Comparison of ENCODE assay signal across 26 cellular contexts in the genomic region with DNA sequence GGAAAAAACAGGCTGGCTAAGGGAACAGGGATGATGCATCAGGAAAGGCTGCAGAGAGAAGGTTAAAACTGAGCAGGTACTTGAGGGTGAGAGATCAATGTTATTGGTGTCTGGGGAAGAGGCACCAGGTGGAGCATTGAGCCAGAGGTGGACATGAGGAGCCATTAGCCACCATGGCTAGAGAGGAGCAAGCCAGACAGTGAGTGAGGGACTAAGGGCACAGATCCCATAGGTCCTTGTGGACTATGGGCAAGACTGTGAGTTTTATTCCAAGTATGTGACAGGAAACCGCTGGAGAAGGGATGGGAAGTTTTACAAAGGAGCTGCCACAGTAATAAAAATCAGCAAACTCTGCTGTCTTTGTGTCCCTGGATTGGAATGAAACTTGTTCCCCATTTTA.
DNase-seq lines count a peak whose midpoint lies in the region; ATAC-seq and TF ChIP-seq lines count a peak whose summit lies in the region.
"Had no signal": no experiment of that assay in that cellular context is flagged by ENCODE, and none has a peak within 500 bp of the region (broad histone marks: within the 10 kb centered on the region; RNA-seq: fewer than 3 reads in every experiment).

No MANE protein-coding gene starts in this region.

- no peaks in the 10 kb centered on the region for H3K9me3 Mint-ChIP-seq in neural crest cell
- H3K9me3 Mint-ChIP-seq in activated CD4-positive, alpha-beta memory T cell treated with anti-CD3 and anti-CD28 coated beads for 36 hours = no peaks in the 10 kb centered on the region
- H3K9me3 Mint-ChIP-seq in activated T-helper 1 cell treated with anti-CD3 and anti-CD28 coated beads, Interleukin-12 subunit alpha, Interleukin-12 subunit beta, Interleukin-2, Interleukin-4 antibody, amounts not matched to agents 30 ng/mL and 10 ng/mL and 1 ng/mL, durations not matched to agents 14 hours and 24 hours and 36 hours = no peaks in the 10 kb centered on the region
- H3K9me3 Mint-ChIP-seq: T-helper 1 cell treated with Interleukin-12 subunit alpha and Interleukin-12 subunit beta and Interleukin-4 antibody, amounts not matched to agents 30 μg/mL and 1 μg/mL, for 36 hours had no signal

- H3K27me3 Mint-ChIP-seq in neural crest cell (ENCODE audit: low read depth) = no peaks in the 10 kb centered on the region
- H3K27me3 Mint-ChIP-seq in activated CD4-positive, alpha-beta memory T cell treated with anti-CD3 and anti-CD28 coated beads for 36 hours = peaks cover 18% of the 10 kb centered on the region
- H3K27me3 Mint-ChIP-seq in activated T-helper 1 cell treated with anti-CD3 and anti-CD28 coated beads, Interleukin-12 subunit alpha, Interleukin-12 subunit beta, Interleukin-2, Interleukin-4 antibody, amounts not matched to agents 30 ng/mL and 10 ng/mL and 1 ng/mL, durations not matched to agents 14 hours and 24 hours and 36 hours (ENCODE audit: insufficient read depth) = no peaks in the 10 kb centered on the region

- TF ChIP-seq CTCF in epithelial cell of proximal tubule (conservative IDR thresholded peaks at IDR 0.05; ENCODE audit: low read depth, low read length) (peak; percentile 21), neural crest cell (conservative IDR thresholded peaks at IDR 0.05) (no peak)

- no peak for ATAC-seq in HG03095 (IDR thresholded peaks at IDR 0.05; ENCODE audit: unreplicated experiment)

- peak; percentile 64 for DNase-seq in EH (ENCODE audit: low read depth)
- no peak for DNase-seq in epithelial cell of proximal tubule (ENCODE audit: low read depth)
- DNase-seq in neural crest cell (ENCODE audit: low read depth, low spot score) = no peak
- DNase-seq in activated CD4-positive, alpha-beta memory T cell treated with anti-CD3 and anti-CD28 coated beads for 36 hours = no peak
- no peak for DNase-seq in activated T-helper 1 cell treated with anti-CD3 and anti-CD28 coated beads, Interleukin-12 subunit alpha, Interleukin-12 subunit beta, Interleukin-2, Interleukin-4 antibody, amounts not matched to agents 30 ng/mL and 10 ng/mL and 1 ng/mL, durations not matched to agents 14 hours and 24 hours and 36 hours (ENCODE audit: low spot score)
- DNase-seq in NCI-H2107 treated with DMSO at 0.1 percent for 48 hours (lab: John Stamatoyannopoulos, UW; ENCODE audit: unreplicated experiment) = no peak
- DNase-seq: activated CD8-positive, alpha-beta memory T cell treated with anti-CD3 and anti-CD28 coated beads for 24 hours; activated naive CD4-positive, alpha-beta T cell treated with Interleukin-2 at 50 U/mL for 16 hours; activated T-cell treated with anti-CD3 and anti-CD28 coated beads, Interleukin-2, amount 50 U/mL, for 1 hour; COR-L47; HCEC 1CT; kidney; mammary epithelial cell; NCI-H1092 treated with DMSO at 0.1 percent for 48 hours; NCI-H2029 treated with DMSO at 0.1 percent for 48 hours; NCI-H446 treated with DMSO at 0.1 percent for 48 hours; ovary; stimulated activated naive CD4-positive, alpha-beta T cell treated with Interleukin-2 at 50 U/mL for 16 hours; testis had no signal

- TF ChIP-seq EP300 in Ishikawa (IDR thresholded peaks at IDR 0.05; ENCODE audit: borderline replicate concordance) = no peak

- peak overlapping the region; percentile 15 for H3K27ac Mint-ChIP-seq in neural crest cell (ENCODE audit: unreplicated experiment)
- H3K27ac Mint-ChIP-seq in activated CD4-positive, alpha-beta memory T cell treated with anti-CD3 and anti-CD28 coated beads for 36 hours = no peak overlapping the region
- H3K27ac Mint-ChIP-seq in activated T-helper 1 cell treated with anti-CD3 and anti-CD28 coated beads, Interleukin-12 subunit alpha, Interleukin-12 subunit beta, Interleukin-2, Interleukin-4 antibody, amounts not matched to agents 30 ng/mL and 10 ng/mL and 1 ng/mL, durations not matched to agents 14 hours and 24 hours and 36 hours = no peak overlapping the region
- H3K27ac Mint-ChIP-seq: T-helper 1 cell treated with Interleukin-12 subunit alpha and Interleukin-12 subunit beta and Interleukin-4 antibody, amounts not matched to agents 30 μg/mL and 1 μg/mL, for 36 hours had no signal

- intact Hi-C loops in activated CD4-positive, alpha-beta memory T cell treated with anti-CD3 and anti-CD28 coated beads for 36 hours (cut with micrococcal nuclease) = no loop called here
- intact Hi-C loops in activated T-helper 1 cell treated with anti-CD3 and anti-CD28 coated beads, Interleukin-12 subunit alpha, Interleukin-12 subunit beta, Interleukin-2, Interleukin-4 antibody, amounts not matched to agents 30 ng/mL and 10 ng/mL and 1 ng/mL, durations not matched to agents 14 hours and 24 hours and 36 hours (cut with micrococcal nuclease) = no loop called here

- H3K4me1 Mint-ChIP-seq in neural crest cell = peaks cover 4% of the 10 kb centered on the region
- H3K4me1 Mint-ChIP-seq in activated CD4-positive, alpha-beta memory T cell treated with anti-CD3 and anti-CD28 coated beads for 36 hours (ENCODE audit: low read depth) = no peaks in the 10 kb centered on the region
- H3K4me1 Mint-ChIP-seq in activated T-helper 1 cell treated with anti-CD3 and anti-CD28 coated beads, Interleukin-12 subunit alpha, Interleukin-12 subunit beta, Interleukin-2, Interleukin-4 antibody, amounts not matched to agents 30 ng/mL and 10 ng/mL and 1 ng/mL, durations not matched to agents 14 hours and 24 hours and 36 hours (ENCODE audit: low read depth) = no peaks in the 10 kb centered on the region

- CTCF ChIA-PET in activated CD4-positive, alpha-beta memory T cell treated with anti-CD3 and anti-CD28 coated beads for 36 hours (lab: Charles Lee) = no interaction called here

- TF ChIP-seq RAD21 in Ishikawa (IDR thresholded peaks at IDR 0.05; ENCODE audit: low read depth) = 0 out of 2 replicates have a peak, but pooled peaks have one; percentile 9

- no peak overlapping the region for H3K4me3 Mint-ChIP-seq in neural crest cell
- no peak overlapping the region for H3K4me3 Mint-ChIP-seq in activated CD4-positive, alpha-beta memory T cell treated with anti-CD3 and anti-CD28 coated beads for 36 hours
- H3K4me3 Mint-ChIP-seq in activated T-helper 1 cell treated with anti-CD3 and anti-CD28 coated beads, Interleukin-12 subunit alpha, Interleukin-12 subunit beta, Interleukin-2, Interleukin-4 antibody, amounts not matched to agents 30 ng/mL and 10 ng/mL and 1 ng/mL, durations not matched to agents 14 hours and 24 hours and 36 hours = no peak overlapping the region
- H3K4me3 Mint-ChIP-seq: T-helper 1 cell treated with Interleukin-12 subunit alpha and Interleukin-12 subunit beta and Interleukin-4 antibody, amounts not matched to agents 30 μg/mL and 1 μg/mL, for 36 hours had no signal

- no peaks in the 10 kb centered on the region for H3K36me3 Mint-ChIP-seq in neural crest cell (ENCODE audit: low read depth)
- no peaks in the 10 kb centered on the region for H3K36me3 Mint-ChIP-seq in activated CD4-positive, alpha-beta memory T cell treated with anti-CD3 and anti-CD28 coated beads for 36 hours
- no peaks in the 10 kb centered on the region for H3K36me3 Mint-ChIP-seq in activated T-helper 1 cell treated with anti-CD3 and anti-CD28 coated beads, Interleukin-12 subunit alpha, Interleukin-12 subunit beta, Interleukin-2, Interleukin-4 antibody, amounts not matched to agents 30 ng/mL and 10 ng/mL and 1 ng/mL, durations not matched to agents 14 hours and 24 hours and 36 hours (ENCODE audit: low read depth)

- POLR2A ChIA-PET in activated CD4-positive, alpha-beta memory T cell treated with anti-CD3 and anti-CD28 coated beads for 36 hours (lab: Charles Lee) = no interaction called here

- no peak overlapping the region for H3K4me3 ChIP-seq in epithelial cell of proximal tubule (ENCODE audit: low read depth, low read length)
- H3K4me3 ChIP-seq: BLaER1, coronary artery, ovary, right atrium auricular region, testis, vagina had no signal

TF ChIP-seq in Ishikawa, 13 proteins besides CTCF, POLR2A, EP300 and RAD21 (continues in another document):
- TF ChIP-seq TEAD4 (IDR thresholded peaks at IDR 0.05) (no peak), TAF1 (IDR thresholded peaks at IDR 0.05; ENCODE audit: low read depth) (no peak), ZBTB7A (IDR thresholded peaks at IDR 0.05; ENCODE audit: low read depth) (no peak), TCF12 (IDR thresholded peaks at IDR 0.05; ENCODE audit: low read depth) (no peak), EGR1 (IDR thresholded peaks at IDR 0.05) (no peak), CREB1 (IDR thresholded peaks at IDR 0.05; ENCODE audit: low read depth) (no peak), YY1 (IDR thresholded peaks at IDR 0.05; ENCODE audit: low read depth) (no peak)
- TF ChIP-seq, protein P1, sequence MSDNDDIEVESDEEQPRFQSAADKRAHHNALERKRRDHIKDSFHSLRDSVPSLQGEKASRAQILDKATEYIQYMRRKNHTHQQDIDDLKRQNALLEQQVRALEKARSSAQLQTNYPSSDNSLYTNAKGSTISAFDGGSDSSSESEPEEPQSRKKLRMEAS (IDR thresholded peaks at IDR 0.05) = no peak
- TF ChIP-seq, protein P2, sequence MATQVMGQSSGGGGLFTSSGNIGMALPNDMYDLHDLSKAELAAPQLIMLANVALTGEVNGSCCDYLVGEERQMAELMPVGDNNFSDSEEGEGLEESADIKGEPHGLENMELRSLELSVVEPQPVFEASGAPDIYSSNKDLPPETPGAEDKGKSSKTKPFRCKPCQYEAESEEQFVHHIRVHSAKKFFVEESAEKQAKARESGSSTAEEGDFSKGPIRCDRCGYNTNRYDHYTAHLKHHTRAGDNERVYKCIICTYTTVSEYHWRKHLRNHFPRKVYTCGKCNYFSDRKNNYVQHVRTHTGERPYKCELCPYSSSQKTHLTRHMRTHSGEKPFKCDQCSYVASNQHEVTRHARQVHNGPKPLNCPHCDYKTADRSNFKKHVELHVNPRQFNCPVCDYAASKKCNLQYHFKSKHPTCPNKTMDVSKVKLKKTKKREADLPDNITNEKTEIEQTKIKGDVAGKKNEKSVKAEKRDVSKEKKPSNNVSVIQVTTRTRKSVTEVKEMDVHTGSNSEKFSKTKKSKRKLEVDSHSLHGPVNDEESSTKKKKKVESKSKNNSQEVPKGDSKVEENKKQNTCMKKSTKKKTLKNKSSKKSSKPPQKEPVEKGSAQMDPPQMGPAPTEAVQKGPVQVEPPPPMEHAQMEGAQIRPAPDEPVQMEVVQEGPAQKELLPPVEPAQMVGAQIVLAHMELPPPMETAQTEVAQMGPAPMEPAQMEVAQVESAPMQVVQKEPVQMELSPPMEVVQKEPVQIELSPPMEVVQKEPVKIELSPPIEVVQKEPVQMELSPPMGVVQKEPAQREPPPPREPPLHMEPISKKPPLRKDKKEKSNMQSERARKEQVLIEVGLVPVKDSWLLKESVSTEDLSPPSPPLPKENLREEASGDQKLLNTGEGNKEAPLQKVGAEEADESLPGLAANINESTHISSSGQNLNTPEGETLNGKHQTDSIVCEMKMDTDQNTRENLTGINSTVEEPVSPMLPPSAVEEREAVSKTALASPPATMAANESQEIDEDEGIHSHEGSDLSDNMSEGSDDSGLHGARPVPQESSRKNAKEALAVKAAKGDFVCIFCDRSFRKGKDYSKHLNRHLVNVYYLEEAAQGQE (IDR thresholded peaks at IDR 0.05; ENCODE audit: low read depth) = no peak
